In the genomic region with DNA sequence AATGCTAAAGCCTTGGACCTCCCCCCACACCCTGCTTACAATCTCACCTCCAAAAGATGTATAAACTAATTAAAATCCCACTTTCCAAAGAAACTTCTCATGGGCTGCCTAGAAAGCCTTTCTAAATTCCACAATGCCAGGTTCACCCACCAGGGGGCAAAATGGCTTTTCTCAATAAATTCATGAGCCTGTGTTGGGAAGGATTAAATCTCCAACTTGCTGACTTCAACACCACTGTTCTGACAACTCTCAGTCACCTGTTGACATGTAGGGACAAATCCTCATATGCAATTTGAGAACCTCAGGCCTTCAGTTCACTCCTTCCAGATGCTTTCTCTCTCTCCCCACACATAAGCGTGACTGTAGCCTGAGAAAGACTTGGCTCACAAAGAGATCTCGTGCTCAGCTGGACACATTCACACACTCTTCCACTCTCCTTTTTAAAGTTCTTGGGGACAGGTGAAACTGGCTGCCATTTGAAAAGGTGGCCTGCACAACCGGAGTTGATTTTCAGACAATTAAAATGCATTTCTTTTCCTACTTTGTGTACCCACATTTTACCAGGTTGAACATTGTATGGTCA, we compare ENCODE assay signal across 9 cellular contexts.
DNase-seq lines count a peak whose midpoint lies in the region; ATAC-seq and TF ChIP-seq lines count a peak whose summit lies in the region.
"Had no signal": no experiment of that assay in that cellular context is flagged by ENCODE, and none has a peak within 500 bp of the region (broad histone marks: within the 10 kb centered on the region; RNA-seq: fewer than 3 reads in every experiment).

No MANE protein-coding gene starts in this region.

- H3K36me3 ChIP-seq in cardiac muscle cell: no peaks in the 10 kb centered on the region
- H3K36me3 ChIP-seq in CD4-positive, alpha-beta memory T cell (ENCODE audit: insufficient read depth, low read length): no peaks in the 10 kb centered on the region

- H3K4me1 ChIP-seq in cardiac muscle cell (ENCODE audit: low read depth): no peaks in the 10 kb centered on the region
- H3K4me1 ChIP-seq in CD4-positive, alpha-beta memory T cell (ENCODE audit: insufficient read depth, low read length): no peaks in the 10 kb centered on the region

- H3K36me3 Mint-ChIP-seq in endothelial cell (ENCODE audit: low read depth, unreplicated experiment) (no peaks in the 10 kb centered on the region), type B pancreatic cell (no peaks in the 10 kb centered on the region)
- H3K36me3 Mint-ChIP-seq in CD4-positive, alpha-beta memory T cell: no peaks in the 10 kb centered on the region

- H3K4me3 Mint-ChIP-seq in endothelial cell (ENCODE audit: unreplicated experiment): no peak overlapping the region
- H3K4me3 Mint-ChIP-seq in type B pancreatic cell: no peak overlapping the region
- H3K4me3 Mint-ChIP-seq in CD4-positive, alpha-beta memory T cell: no peak overlapping the region
- H3K4me3 Mint-ChIP-seq: central memory CD8-positive, alpha-beta T cell had no signal

- H3K4me3 ChIP-seq in cardiac muscle cell: no peak overlapping the region
- H3K4me3 ChIP-seq in CD4-positive, alpha-beta memory T cell (ENCODE audit: low read length in 2 of 2): no peak overlapping the region

- H3K4me1 Mint-ChIP-seq in endothelial cell (ENCODE audit: unreplicated experiment) (no peaks in the 10 kb centered on the region), type B pancreatic cell (ENCODE audit: unreplicated experiment) (no peaks in the 10 kb centered on the region)
- H3K4me1 Mint-ChIP-seq in CD4-positive, alpha-beta memory T cell: no peaks in the 10 kb centered on the region
- H3K4me1 Mint-ChIP-seq: central memory CD8-positive, alpha-beta T cell had no signal

- CTCF ChIA-PET in CD4-positive, alpha-beta memory T cell (lab: Charles Lee; ENCODE audit: partially characterized antibody): no interaction called here

- TF ChIP-seq CTCF in cardiac muscle cell (IDR thresholded peaks at IDR 0.05; ENCODE audit: low read depth, low read length) (peak; percentile 41), endothelial cell (IDR thresholded peaks at IDR 0.05; ENCODE audit: unreplicated experiment) (peak; percentile 68), type B pancreatic cell (conservative IDR thresholded peaks at IDR 0.05) (peak; percentile 68)

- H3K9me3 ChIP-seq in cardiac muscle cell (ENCODE audit: low read depth): no peaks in the 10 kb centered on the region
- H3K9me3 ChIP-seq in CD4-positive, alpha-beta memory T cell (ENCODE audit: control insufficient read depth in 1 of 2, low read length in 2 of 2): no peaks in the 10 kb centered on the region

- POLR2A ChIA-PET in CD4-positive, alpha-beta memory T cell (lab: Charles Lee; ENCODE audit: partially characterized antibody): no interaction called here

- intact Hi-C loops in cardiac septum (cut with DNase I): loop anchor here (5.0 kb wide), 1 partner anchor 620 kb away; no protein-coding TSS in a partner anchor
- intact Hi-C loops in CD4-positive, alpha-beta memory T cell (cut with micrococcal nuclease): loop anchor here (5.0 kb wide), 2 partner anchors 190 to 1170 kb away; no protein-coding TSS in a partner anchor

- H3K9me3 Mint-ChIP-seq in endothelial cell (ENCODE audit: unreplicated experiment): no peaks in the 10 kb centered on the region
- no peaks in the 10 kb centered on the region for H3K9me3 Mint-ChIP-seq in type B pancreatic cell
- peaks cover 0 to 3% (median 0%) of the 10 kb centered on the region in 8 donors for H3K9me3 Mint-ChIP-seq in CD4-positive, alpha-beta memory T cell
- H3K9me3 Mint-ChIP-seq: central memory CD8-positive, alpha-beta T cell had no signal

- no peak overlapping the region for H3K27ac ChIP-seq in cardiac muscle cell
- H3K27ac ChIP-seq in CD4-positive, alpha-beta memory T cell (ENCODE audit: low read depth, low read length): no peak overlapping the region

- H3K27me3 ChIP-seq in cardiac muscle cell: no peaks in the 10 kb centered on the region
- H3K27me3 ChIP-seq in CD4-positive, alpha-beta memory T cell (ENCODE audit: insufficient read depth, low read length): no peaks in the 10 kb centered on the region

- peak; percentile 14 to 22 for DNase-seq in cardiac muscle cell (ENCODE audit: low read depth in 1 of 2, low spot score in 1 of 2)
- DNase-seq in cardiac septum (ENCODE audit: low spot score): no peak
- peak; percentile 18 for DNase-seq in NCI-H146 treated with DMSO at 0.1 percent for 48 hours (lab: John Stamatoyannopoulos, UW; ENCODE audit: unreplicated experiment)
- DNase-seq in endothelial cell (ENCODE audit: low spot score): peak; percentile 40
- DNase-seq in type B pancreatic cell (ENCODE audit: extremely low spot score, unreplicated experiment): no peak
- DNase-seq in CD4-positive, alpha-beta memory T cell: no peak
- no peak for DNase-seq in NCI-H187 treated with DMSO at 0.1 percent for 48 hours (lab: John Stamatoyannopoulos, UW)

- ATAC-seq in HG02759 (IDR thresholded peaks at IDR 0.05; ENCODE audit: unreplicated experiment): no peak

- H3K27ac Mint-ChIP-seq in endothelial cell (ENCODE audit: unreplicated experiment): no peak overlapping the region
- H3K27ac Mint-ChIP-seq in type B pancreatic cell: no peak overlapping the region
- peak overlapping the region in 1 of 7 donors; percentile 32 for H3K27ac Mint-ChIP-seq in CD4-positive, alpha-beta memory T cell

- H3K27me3 Mint-ChIP-seq in endothelial cell (ENCODE audit: unreplicated experiment): no peaks in the 10 kb centered on the region
- peaks cover 4% of the 10 kb centered on the region for H3K27me3 Mint-ChIP-seq in type B pancreatic cell
- peaks cover 7 to 11% of the 10 kb centered on the region in 2 donors for H3K27me3 Mint-ChIP-seq in CD4-positive, alpha-beta memory T cell

Comparison
In these comparisons a context has a peak if more than half of its experiments do, and no peak if none do; other contexts are left out.
1. DNase-seq: peak in cardiac muscle cell (2 of 2), NCI-H146 treated with DMSO at 0.1 percent for 48 hours (single experiment) and endothelial cell (single experiment); none in cardiac septum (single experiment), type B pancreatic cell (single experiment), CD4-positive, alpha-beta memory T cell (0 of 5) and NCI-H187 treated with DMSO at 0.1 percent for 48 hours (single experiment).
2. Peak in every context shown above with its lines, with median percentiles within 50 percentile points of each other: CTCF ChIP-seq.